ENCODE assay signal across 16 cellular contexts in genomic region chr9:124139001-124139400, GRCh38.
DNase-seq lines count a peak whose midpoint lies in the region; ATAC-seq and TF ChIP-seq lines count a peak whose summit lies in the region.
"Had no signal": no experiment of that assay in that cellular context is flagged by ENCODE, and none has a peak within 500 bp of the region (broad histone marks: within the 10 kb centered on the region; RNA-seq: fewer than 3 reads in every experiment).

No MANE protein-coding gene starts in this region.

- CTCF ChIA-PET in CD4-positive, alpha-beta T cell (lab: Charles Lee) = no interaction called here

- POLR2A ChIA-PET in CD4-positive, alpha-beta T cell (lab: Charles Lee) = no interaction called here

- no peaks in the 10 kb centered on the region for H3K9me3 ChIP-seq in CD4-positive, alpha-beta T cell (ENCODE audit: control insufficient read depth, low read length)
- H3K9me3 ChIP-seq: Caco-2, gastroesophageal sphincter had no signal

- H3K4me3 Mint-ChIP-seq in stimulated activated memory B cell treated with anti-CD40 and anti-IgM and Interleukin-4, amounts not matched to agents 10 μg/mL and 1 μg/mL and 100 μg/mL, for 72 hours = no peak overlapping the region
- no peak overlapping the region for H3K4me3 Mint-ChIP-seq in CD4-positive, alpha-beta T cell

- H3K36me3 Mint-ChIP-seq in stimulated activated memory B cell treated with anti-CD40 and anti-IgM and Interleukin-4, amounts not matched to agents 10 μg/mL and 1 μg/mL and 100 μg/mL, for 72 hours = no peaks in the 10 kb centered on the region
- H3K36me3 Mint-ChIP-seq in CD4-positive, alpha-beta T cell (ENCODE audit: low read depth) = no peaks in the 10 kb centered on the region

- no peaks in the 10 kb centered on the region for H3K27me3 Mint-ChIP-seq in stimulated activated memory B cell treated with anti-CD40 and anti-IgM and Interleukin-4, amounts not matched to agents 10 μg/mL and 1 μg/mL and 100 μg/mL, for 72 hours
- H3K27me3 Mint-ChIP-seq in CD4-positive, alpha-beta T cell = peaks cover 11% of the 10 kb centered on the region

- no peak for ATAC-seq in stimulated activated memory B cell treated with anti-CD40 and anti-IgM and Interleukin-4, amounts not matched to agents 10 μg/mL and 1 μg/mL and 100 μg/mL, for 72 hours
- no peak for ATAC-seq in CD4-positive, alpha-beta T cell (ENCODE audit: poor library complexity)
- no peak for ATAC-seq in HG02852 (IDR thresholded peaks at IDR 0.05; ENCODE audit: unreplicated experiment)
- ATAC-seq: gastroesophageal sphincter had no signal

- peak overlapping the region; percentile 94 for H3K27ac Mint-ChIP-seq in stimulated activated memory B cell treated with anti-CD40 and anti-IgM and Interleukin-4, amounts not matched to agents 10 μg/mL and 1 μg/mL and 100 μg/mL, for 72 hours
- H3K27ac Mint-ChIP-seq in CD4-positive, alpha-beta T cell = no peak overlapping the region

- H3K27me3 ChIP-seq in CD4-positive, alpha-beta T cell (ENCODE audit: control insufficient read depth, insufficient read depth, low read length) = no peaks in the 10 kb centered on the region

- H3K9me3 Mint-ChIP-seq in stimulated activated memory B cell treated with anti-CD40 and anti-IgM and Interleukin-4, amounts not matched to agents 10 μg/mL and 1 μg/mL and 100 μg/mL, for 72 hours = no peaks in the 10 kb centered on the region
- H3K9me3 Mint-ChIP-seq in CD4-positive, alpha-beta T cell = no peaks in the 10 kb centered on the region

- DNase-seq in GM04503 (ENCODE audit: low read depth) (peak; percentile 79), amniotic epithelial cell (ENCODE audit: low read depth) (peak; percentile 80), kidney tubule cell (ENCODE audit: low spot score) (peak; percentile 16), iPS-NIHi7 (ENCODE audit: extremely low spot score) (no peak), NCI-H1930 (lab: John Stamatoyannopoulos, UW) (no peak)
- no peak for DNase-seq in CD4-positive, alpha-beta T cell
- DNase-seq: activated naive CD4-positive, alpha-beta T cell treated with Interleukin-2 at 50 U/mL for 16 hours; Caco-2; effector CD4-positive, alpha-beta T cell; midbrain; NCI-H774; occipital lobe; SW 1271 had no signal

- no peak for TF ChIP-seq CTCF in CD4-positive, alpha-beta T cell (IDR thresholded peaks at IDR 0.05)

- H3K4me1 Mint-ChIP-seq in stimulated activated memory B cell treated with anti-CD40 and anti-IgM and Interleukin-4, amounts not matched to agents 10 μg/mL and 1 μg/mL and 100 μg/mL, for 72 hours = peaks cover 56% of the 10 kb centered on the region
- H3K4me1 Mint-ChIP-seq in CD4-positive, alpha-beta T cell (ENCODE audit: low read depth) = no peaks in the 10 kb centered on the region

- intact Hi-C loops in CD4-positive, alpha-beta T cell (cut with DNase I, micrococcal nuclease) = no loop called here

- no peak overlapping the region for H3K27ac ChIP-seq in CD4-positive, alpha-beta T cell (ENCODE audit: low read depth, low read length)
- H3K27ac ChIP-seq: gastroesophageal sphincter had no signal

Comparison
In these comparisons a context has a peak if more than half of its experiments do, and no peak if none do; other contexts are left out.
1. DNase-seq: peak in GM04503 (single experiment), amniotic epithelial cell (single experiment) and kidney tubule cell (single experiment); none in iPS-NIHi7 (single experiment), CD4-positive, alpha-beta T cell (0 of 10) and NCI-H1930 (0 of 2).